ENCODE assay signal across 16 cellular contexts in genomic region chr10:20303453-20304152, GRCh38.
A peak's percentile ranks its signal among the peaks of the same experiment; 100 is the strongest.
DNase-seq lines count a peak whose midpoint lies in the region; ATAC-seq and TF ChIP-seq lines count a peak whose summit lies in the region.
"Had no signal": no experiment of that assay in that cellular context is flagged by ENCODE, and none has a peak within 500 bp of the region (broad histone marks: within the 10 kb centered on the region; RNA-seq: fewer than 3 reads in every experiment).

No MANE protein-coding gene starts in this region.

- peaks cover 1% of the 10 kb centered on the region for H3K9me3 Mint-ChIP-seq in activated naive CD8-positive, alpha-beta T cell treated with anti-CD3 and anti-CD28 coated beads for 36 hours

- DNase-seq in SHP77 treated with DMSO at 0.1 percent for 48 hours (lab: John Stamatoyannopoulos, UW) (peak; percentile 7), SHP77 (lab: John Stamatoyannopoulos, UW) (no peak), NCI-H510A treated with DMSO at 0.1 percent for 48 hours (lab: John Stamatoyannopoulos, UW) (peak; percentile 65), mucosa of descending colon (peak in 1 of 3 donors; percentile 12), KG1 (lab: John Stamatoyannopoulos, UW) (no peak), NCI-H446 treated with DMSO at 0.1 percent for 48 hours (lab: John Stamatoyannopoulos, UW) (no peak)
- no peak for DNase-seq in activated naive CD8-positive, alpha-beta T cell treated with anti-CD3 and anti-CD28 coated beads for 36 hours
- DNase-seq: ACHN; C1 segment of cervical spinal cord; CD4-positive, alpha-beta T cell; DMS79; GM23248 had no signal

- H3K36me3 Mint-ChIP-seq in activated naive CD8-positive, alpha-beta T cell treated with anti-CD3 and anti-CD28 coated beads for 36 hours, result no peaks in the 10 kb centered on the region

- H3K27ac Mint-ChIP-seq in activated naive CD8-positive, alpha-beta T cell treated with anti-CD3 and anti-CD28 coated beads for 36 hours, result no peak overlapping the region
- H3K27ac Mint-ChIP-seq: B cell; CD4-positive, alpha-beta T cell had no signal

- H3K4me3 ChIP-seq in HEK293 (ENCODE audit: low read depth, low read length) (no peak overlapping the region), mucosa of descending colon (no peak overlapping the region)
- H3K4me3 ChIP-seq: GM12878, GM23248 had no signal

- CTCF ChIA-PET in HEK293 (lab: Yijun Ruan, JAX), result no interaction called here

- intact Hi-C loops in mucosa of descending colon (cut with DNase I, micrococcal nuclease), result no loop called here

- H3K4me1 ChIP-seq in HEK293 (ENCODE audit: control insufficient read depth, insufficient read depth, low read length) (no peaks in the 10 kb centered on the region), mucosa of descending colon (ENCODE audit: low read depth) (no peaks in the 10 kb centered on the region)

- peak; percentile 60 for ATAC-seq in mucosa of descending colon
- ATAC-seq: GM12878, HCT116 had no signal

- no peak overlapping the region for H3K4me3 Mint-ChIP-seq in activated naive CD8-positive, alpha-beta T cell treated with anti-CD3 and anti-CD28 coated beads for 36 hours
- H3K4me3 Mint-ChIP-seq: B cell; CD4-positive, alpha-beta T cell had no signal

- no peaks in the 10 kb centered on the region for H3K36me3 ChIP-seq in HEK293 (ENCODE audit: control insufficient read depth in 2 of 2, insufficient read depth in 1 of 2, low read length in 2 of 2)
- no peaks in the 10 kb centered on the region for H3K36me3 ChIP-seq in mucosa of descending colon (ENCODE audit: low read depth)

- POLR2A ChIA-PET in HEK293 (lab: Yijun Ruan, JAX), result no interaction called here

- H3K4me1 Mint-ChIP-seq in activated naive CD8-positive, alpha-beta T cell treated with anti-CD3 and anti-CD28 coated beads for 36 hours, result no peaks in the 10 kb centered on the region
- H3K4me1 Mint-ChIP-seq: B cell had no signal

- TF ChIP-seq CTCF in HEK293 (tag by site-specific recombination; IDR thresholded peaks at IDR 0.05) (no peak), mucosa of descending colon (IDR thresholded peaks at IDR 0.05) (no peak)

- no peak overlapping the region for H3K27ac ChIP-seq in HEK293 (ENCODE audit: extremely low read depth, low read depth, low read length)
- H3K27ac ChIP-seq: GM23248 had no signal

- no peaks in the 10 kb centered on the region for H3K27me3 Mint-ChIP-seq in activated naive CD8-positive, alpha-beta T cell treated with anti-CD3 and anti-CD28 coated beads for 36 hours
- H3K27me3 Mint-ChIP-seq: B cell; CD4-positive, alpha-beta T cell had no signal

- H3K9me3 ChIP-seq in HEK293 (ENCODE audit: control insufficient read depth, insufficient read depth, low read depth, low read length), result no peaks in the 10 kb centered on the region
- H3K9me3 ChIP-seq in mucosa of descending colon, result no peaks in the 10 kb centered on the region

TF ChIP-seq in HEK293, 187 proteins besides CTCF, POLR2A, EP300 and RAD21:
- no peak for TF ChIP-seq MEIS1 (CRISPR knock-in tag; IDR thresholded peaks at IDR 0.05; ENCODE audit: borderline replicate concordance)
- peak; percentile 86 for TF ChIP-seq ZNF610 (tag by site-specific recombination; IDR thresholded peaks at IDR 0.05; ENCODE audit: borderline replicate concordance)
- TF ChIP-seq ZBTB8A (tag by site-specific recombination; IDR thresholded peaks at IDR 0.05), result no peak

Comparison
In these comparisons a context has a peak if more than half of its experiments do, and no peak if none do; other contexts are left out.
1. DNase-seq: peak in SHP77 treated with DMSO at 0.1 percent for 48 hours (single experiment) and NCI-H510A treated with DMSO at 0.1 percent for 48 hours (single experiment); none in SHP77 (0 of 2), activated naive CD8-positive, alpha-beta T cell treated with anti-CD3 and anti-CD28 coated beads for 36 hours (single experiment), KG1 (single experiment) and NCI-H446 treated with DMSO at 0.1 percent for 48 hours (single experiment).